In the genomic region with DNA sequence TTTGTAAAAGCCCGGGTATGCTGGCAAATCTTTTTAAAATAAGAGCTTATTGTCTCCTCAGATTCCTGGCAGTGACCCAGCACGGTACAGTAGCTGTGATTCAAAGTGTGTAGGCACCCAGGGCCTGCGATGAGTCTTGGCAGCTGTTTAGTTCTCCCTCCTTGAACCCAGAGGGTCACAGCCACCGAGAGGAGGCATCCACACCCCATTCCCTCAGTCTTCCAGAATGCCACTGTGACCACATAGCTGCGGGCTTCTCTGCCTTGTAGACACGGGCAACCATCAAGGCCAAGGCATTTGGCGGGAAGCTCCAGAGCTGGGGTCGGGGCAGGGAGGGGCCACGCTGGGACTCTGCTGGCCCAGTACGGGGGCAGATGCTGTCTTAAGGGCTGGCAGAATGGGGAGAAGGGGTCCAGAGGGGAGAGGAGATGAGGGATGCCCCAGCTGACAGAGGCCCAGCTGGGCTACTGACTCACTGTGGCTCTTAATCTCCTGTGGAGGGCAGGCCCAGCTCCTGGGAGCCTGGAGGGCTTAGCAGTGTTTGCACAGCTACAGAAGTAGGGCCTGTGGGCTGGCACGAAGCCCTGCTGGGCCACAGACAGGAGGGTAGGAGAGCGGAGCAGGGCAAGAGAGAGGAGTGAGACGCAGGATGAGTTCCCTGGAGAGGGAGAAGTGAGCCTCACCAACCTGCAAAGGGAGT, we compare ENCODE assay signal across 10 cellular contexts.
DNase-seq lines count a peak whose midpoint lies in the region; ATAC-seq and TF ChIP-seq lines count a peak whose summit lies in the region.
"Had no signal": no experiment of that assay in that cellular context is flagged by ENCODE, and none has a peak within 500 bp of the region (broad histone marks: within the 10 kb centered on the region; RNA-seq: fewer than 3 reads in every experiment).

No MANE protein-coding gene starts in this region.

- H3K36me3 ChIP-seq in BE2C (no peaks in the 10 kb centered on the region), adipocyte (ENCODE audit: control insufficient read depth, insufficient read depth, low read length, severe bottlenecking) (no peaks in the 10 kb centered on the region), lower lobe of right lung (no peaks in the 10 kb centered on the region), uterus (no peaks in the 10 kb centered on the region)

- H3K9ac ChIP-seq in adipocyte (ENCODE audit: low read length), result no peak overlapping the region

- H3K4me1 ChIP-seq in BE2C, result peaks cover 10% of the 10 kb centered on the region
- H3K4me1 ChIP-seq in adipocyte (ENCODE audit: control insufficient read depth, insufficient read depth, low read length), result peaks cover 14% of the 10 kb centered on the region
- peaks cover 26% of the 10 kb centered on the region for H3K4me1 ChIP-seq in lower lobe of right lung
- H3K4me1 ChIP-seq in uterus, result no peaks in the 10 kb centered on the region

- H3K4me3 ChIP-seq in BE2C (ENCODE audit: low read depth, low read length) (no peak overlapping the region), adipocyte (ENCODE audit: low read length) (no peak overlapping the region), lower lobe of right lung (no peak overlapping the region), uterus (no peak overlapping the region)

- TF ChIP-seq CTCF in BE2C (IDR thresholded peaks at IDR 0.05; ENCODE audit: low read depth, low read length) (no peak), lower lobe of right lung (IDR thresholded peaks at IDR 0.05) (no peak), uterus (IDR thresholded peaks at IDR 0.05) (no peak)

- ATAC-seq in lower lobe of right lung (peak; percentile 92 to 94), GM18909 (IDR thresholded peaks at IDR 0.05; ENCODE audit: poor library complexity, unreplicated experiment) (no peak), GM18511 (IDR thresholded peaks at IDR 0.05; ENCODE audit: unreplicated experiment) (no peak), HG02610 (IDR thresholded peaks at IDR 0.05; ENCODE audit: unreplicated experiment) (no peak)

- DNase-seq in BE2C (peak; percentile 27), NCI-H1092 treated with DMSO at 0.1 percent for 48 hours (lab: John Stamatoyannopoulos, UW) (peak; percentile 86), adipocyte (ENCODE audit: low read depth) (peak; percentile 73), lower lobe of right lung (peak; percentile 90), uterus (no peak)
- DNase-seq: DND-41, hippocampal formation had no signal

- intact Hi-C loops in lower lobe of right lung (cut with DNase I), result no loop called here
- intact Hi-C loops in uterus (cut with DNase I; ENCODE audit: low total_unique reads), result no loop called here

- H3K9me3 ChIP-seq in BE2C, result no peaks in the 10 kb centered on the region
- no peaks in the 10 kb centered on the region for H3K9me3 ChIP-seq in adipocyte (ENCODE audit: control insufficient read depth, low read length)
- no peaks in the 10 kb centered on the region for H3K9me3 ChIP-seq in lower lobe of right lung
- H3K9me3 ChIP-seq in uterus, result no peaks in the 10 kb centered on the region

- H3K27me3 ChIP-seq in BE2C, result no peaks in the 10 kb centered on the region
- H3K27me3 ChIP-seq in adipocyte (replicated peaks; ENCODE audit: control insufficient read depth, insufficient read depth, low read length), result peaks cover 14% of the 10 kb centered on the region
- no peaks in the 10 kb centered on the region for H3K27me3 ChIP-seq in lower lobe of right lung (ENCODE audit: low read depth)
- H3K27me3 ChIP-seq in uterus, result no peaks in the 10 kb centered on the region

- TF ChIP-seq POLR2A in uterus (IDR thresholded peaks at IDR 0.05), result no peak

- H3K27ac ChIP-seq in lower lobe of right lung (no peak overlapping the region), uterus (no peak overlapping the region)

Comparison
In these comparisons a context has a peak if more than half of its experiments do, and no peak if none do; other contexts are left out.
1. DNase-seq: peak in BE2C (single experiment), NCI-H1092 treated with DMSO at 0.1 percent for 48 hours (single experiment), adipocyte (single experiment) and lower lobe of right lung (single experiment); none in uterus (0 of 2).
2. ATAC-seq: peak in lower lobe of right lung (2 of 2); none in GM18909 (single experiment), GM18511 (single experiment) and HG02610 (single experiment).